ENCODE assay signal across 8 cellular contexts in genomic region chr2:96267159-96267971, GRCh38. TPM values are rescaled to one million over a fixed set of nuclear protein-coding genes. Genes with fewer than 3 reads are reported as not detected.
DNase-seq lines count a peak whose midpoint lies in the region; ATAC-seq and TF ChIP-seq lines count a peak whose summit lies in the region.

No MANE protein-coding gene starts in this region.

- peaks cover 3% of the 10 kb centered on the region for H3K27me3 Mint-ChIP-seq in brain

- H3K36me3 Mint-ChIP-seq in brain = peaks cover 44% of the 10 kb centered on the region

- H3K4me3 ChIP-seq in mesodermal cell (ENCODE audit: extremely low read depth, insufficient read depth, low read length, poor library complexity, severe bottlenecking) (peak overlapping the region; percentile 96), suprapubic skin (peak overlapping the region; percentile 94)

- H3K36me3 ChIP-seq in mesodermal cell (ENCODE audit: control insufficient read depth, insufficient read depth, low read length) (peaks cover 57% of the 10 kb centered on the region), suprapubic skin (peaks cover 46% of the 10 kb centered on the region)

- DNase-seq in COLO829 (ENCODE audit: low spot score) = peak; percentile 23
- peak in 51 of 76 experiments; percentile 3 to 60 (median 31) for DNase-seq in HUDEP-2 (lab: John Stamatoyannopoulos, UW; ENCODE audit: unreplicated experiment in 76 of 76)
- DNase-seq in SW480 (ENCODE audit: low spot score) = peak; percentile 60
- no peak for DNase-seq in suprapubic skin (ENCODE audit: low spot score in 2 of 2)
- no peak for DNase-seq in epidermal melanocyte (ENCODE audit: insufficient read length, low spot score)

- WGBS in mesodermal cell (ENCODE audit: insufficient coverage in 2 of 2), 2 experiments = 75 to 83% methylated on average over 7 to 11 of the region's 12 CpGs
- WGBS in suprapubic skin = 67% methylated on average over 12 of the region's 12 CpGs

- no peak for ATAC-seq in GM21825 (IDR thresholded peaks at IDR 0.05; ENCODE audit: unreplicated experiment)

- H3K27ac ChIP-seq in mesodermal cell (ENCODE audit: low read depth, low read length, severe bottlenecking) (no peak overlapping the region), suprapubic skin (no peak overlapping the region)

- H3K4me1 ChIP-seq in mesodermal cell (ENCODE audit: control insufficient read depth, insufficient read depth, low read length, poor library complexity, severe bottlenecking) (peaks cover 18% of the 10 kb centered on the region), suprapubic skin (peaks cover 38% of the 10 kb centered on the region)

- no peaks in the 10 kb centered on the region for H3K9me3 Mint-ChIP-seq in brain

- peak overlapping the region in 4 of 5 experiments; percentile 55 to 88 (median 76) for H3K27ac Mint-ChIP-seq in brain

- peak overlapping the region; percentile 82 to 98 (median 85) for H3K4me3 Mint-ChIP-seq in brain

- TF ChIP-seq CTCF in brain (conservative IDR thresholded peaks at IDR 0.05) (peak; percentile 16 to 38), suprapubic skin (IDR thresholded peaks at IDR 0.05) (peak in 1 of 2 donors; percentile 33)

- H3K9me3 ChIP-seq in mesodermal cell (ENCODE audit: control insufficient read depth, low read length) (no peaks in the 10 kb centered on the region), suprapubic skin (no peaks in the 10 kb centered on the region)

- H3K27me3 ChIP-seq in suprapubic skin = no peaks in the 10 kb centered on the region

- TF ChIP-seq POLR2A in suprapubic skin (IDR thresholded peaks at IDR 0.05) = no peak

- no peak for TF ChIP-seq EP300 in suprapubic skin (IDR thresholded peaks at IDR 0.05)

- H3K4me1 Mint-ChIP-seq in brain = peaks cover 35% of the 10 kb centered on the region

RNA-seq across cellular contexts. Expression of gene CIAO1, which starts 1.3 kb away (rescaled TPM):
- polyA plus RNA-seq in brain (ENCODE audit: insufficient read depth, low read depth, low replicate concordance) = 58.6 TPM
- 52.9 TPM for polyA plus RNA-seq in mesodermal cell (2013, experiment 1 of 2)
- polyA plus RNA-seq in mesodermal cell (2013, experiment 2 of 2) = 44.8 TPM
- total RNA-seq in suprapubic skin = 100 to 1,000 TPM; 107 to 143 (median 110) TPM

RNA-seq across cellular contexts. Expression of gene TMEM127, which starts 1.6 kb away (rescaled TPM):
- polyA plus RNA-seq in brain (ENCODE audit: insufficient read depth, low read depth, low replicate concordance) = 52.5 TPM
- 23.5 TPM for polyA plus RNA-seq in mesodermal cell (2013, experiment 1 of 2)
- 20.0 TPM for polyA plus RNA-seq in mesodermal cell (2013, experiment 2 of 2)
- total RNA-seq in suprapubic skin = 10 to 100 TPM; 39.3 to 66.5 (median 53.9) TPM

RNA-seq across cellular contexts. Expression of gene SNRNP200, which starts 38.0 kb away (rescaled TPM):
- 195 TPM for polyA plus RNA-seq in brain (ENCODE audit: insufficient read depth, low read depth, low replicate concordance)
- 158 TPM for polyA plus RNA-seq in mesodermal cell (2013, experiment 1 of 2)
- polyA plus RNA-seq in mesodermal cell (2013, experiment 2 of 2) = 135 TPM
- 100 to 1,000 TPM in 3 of 4 donors, 10 to 100 TPM in 1; 75.8 to 150 (median 110) TPM for total RNA-seq in suprapubic skin

RNA-seq across cellular contexts. Expression of gene ITPRIPL1, which starts 57.8 kb away (rescaled TPM):
- 5.4 TPM for polyA plus RNA-seq in brain (ENCODE audit: insufficient read depth, low read depth, low replicate concordance)
- 4.6 TPM for polyA plus RNA-seq in mesodermal cell (2013, experiment 1 of 2)
- polyA plus RNA-seq in mesodermal cell (2013, experiment 2 of 2) = 3.7 TPM
- total RNA-seq in suprapubic skin = 1 to 10 TPM in 3 of 4 donors, under 1 TPM in 1; 0.86 to 2.6 (median 2.2) TPM

RNA-seq across cellular contexts. Expression of gene STARD7, which starts 58.7 kb away (rescaled TPM):
- polyA plus RNA-seq in brain (ENCODE audit: insufficient read depth, low read depth, low replicate concordance) = 83.6 TPM
- 76.5 TPM for polyA plus RNA-seq in mesodermal cell (2013, experiment 1 of 2)
- 73.5 TPM for polyA plus RNA-seq in mesodermal cell (2013, experiment 2 of 2)
- 10 to 100 TPM; 69.4 to 92.4 (median 76.8) TPM for total RNA-seq in suprapubic skin

Comparison
In these comparisons a context has a peak if more than half of its experiments do, and no peak if none do; other contexts are left out.
1. DNase-seq: peak in COLO829 (single experiment), HUDEP-2 (51 of 76) and SW480 (single experiment); none in suprapubic skin (0 of 2) and epidermal melanocyte (single experiment).